In the genomic region with DNA sequence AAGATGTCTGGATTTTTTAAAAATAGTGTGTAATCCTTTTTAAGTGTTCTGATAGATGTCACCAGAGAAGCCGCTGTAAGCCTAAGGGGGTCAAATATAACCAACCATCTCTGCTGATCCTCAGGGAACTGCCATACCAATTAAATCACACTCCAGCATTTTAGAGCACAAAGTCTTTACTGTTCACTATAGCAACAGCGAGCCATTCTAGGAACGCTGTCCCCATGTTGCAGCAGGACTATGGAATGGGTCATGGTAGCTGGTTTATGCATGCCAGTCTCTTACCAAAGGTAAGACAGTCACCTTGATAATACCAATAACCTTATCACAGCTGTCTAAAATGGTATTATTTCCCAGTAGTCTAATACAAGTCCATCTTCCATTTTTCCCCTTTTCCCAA, we compare ENCODE assay signal across 1 cellular context.
TF ChIP-seq lines count a peak whose summit lies in the region.

No MANE protein-coding gene starts in this region.

TF ChIP-seq in HepG2, 621 proteins besides CTCF, POLR2A, EP300 and RAD21:
- TF ChIP-seq PLSCR1 (CRISPR knock-in tag; IDR thresholded peaks at IDR 0.05; ENCODE audit: borderline replicate concordance) (no peak), RBM22 (optimal IDR thresholded peaks at IDR 0.05; ENCODE audit: low read length) (peak; percentile 97), KLF9 (CRISPR knock-in tag; IDR thresholded peaks at IDR 0.05; ENCODE audit: low read depth) (no peak), REST (IDR thresholded peaks at IDR 0.05; ENCODE audit: borderline replicate concordance in 1 of 2, low read depth in 1 of 2, low read length in 2 of 2) (no peak), THAP9 (CRISPR knock-in tag; IDR thresholded peaks at IDR 0.05; ENCODE audit: borderline replicate concordance) (no peak), ZNF558 (CRISPR knock-in tag; IDR thresholded peaks at IDR 0.05; ENCODE audit: borderline replicate concordance) (no peak), HOXA7 (CRISPR knock-in tag; IDR thresholded peaks at IDR 0.05) (no peak)
- TF ChIP-seq, protein P1, sequence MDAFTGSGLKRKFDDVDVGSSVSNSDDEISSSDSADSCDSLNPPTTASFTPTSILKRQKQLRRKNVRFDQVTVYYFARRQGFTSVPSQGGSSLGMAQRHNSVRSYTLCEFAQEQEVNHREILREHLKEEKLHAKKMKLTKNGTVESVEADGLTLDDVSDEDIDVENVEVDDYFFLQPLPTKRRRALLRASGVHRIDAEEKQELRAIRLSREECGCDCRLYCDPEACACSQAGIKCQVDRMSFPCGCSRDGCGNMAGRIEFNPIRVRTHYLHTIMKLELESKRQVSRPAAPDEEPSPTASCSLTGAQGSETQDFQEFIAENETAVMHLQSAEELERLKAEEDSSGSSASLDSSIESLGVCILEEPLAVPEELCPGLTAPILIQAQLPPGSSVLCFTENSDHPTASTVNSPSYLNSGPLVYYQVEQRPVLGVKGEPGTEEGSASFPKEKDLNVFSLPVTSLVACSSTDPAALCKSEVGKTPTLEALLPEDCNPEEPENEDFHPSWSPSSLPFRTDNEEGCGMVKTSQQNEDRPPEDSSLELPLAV (CRISPR knock-in tag; conservative IDR thresholded peaks at IDR 0.05; ENCODE audit: low read depth), result no peak
TF ChIP-seq in HepG2: peak in this region for 1.
